ENCODE assay signal across 11 cellular contexts in the genomic region with DNA sequence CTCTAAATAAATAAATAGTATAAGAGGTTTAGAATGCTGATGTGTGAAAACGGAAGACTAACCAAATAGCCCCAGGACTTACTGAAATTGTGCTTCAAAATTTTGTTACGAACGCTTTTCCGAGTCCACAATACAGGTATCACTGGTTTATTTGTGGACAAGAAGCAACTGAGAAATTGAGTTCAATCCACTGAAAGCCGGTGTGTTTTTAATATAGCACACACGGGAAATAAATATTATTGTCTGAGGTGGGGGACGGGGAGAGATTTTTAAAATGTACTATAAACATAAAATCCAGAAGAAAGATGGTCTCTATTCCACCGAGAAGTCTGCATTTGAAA. TPM values are rescaled to one million over a fixed set of nuclear protein-coding genes. Genes with fewer than 3 reads are reported as not detected.
DNase-seq lines count a peak whose midpoint lies in the region; ATAC-seq and TF ChIP-seq lines count a peak whose summit lies in the region.
"Had no signal": no experiment of that assay in that cellular context is flagged by ENCODE, and none has a peak within 500 bp of the region (broad histone marks: within the 10 kb centered on the region; RNA-seq: fewer than 3 reads in every experiment).

No MANE protein-coding gene starts in this region.

- peaks cover 3% of the 10 kb centered on the region for H3K4me1 ChIP-seq in cardiac muscle cell (ENCODE audit: low read depth)
- H3K4me1 ChIP-seq in mesodermal cell (ENCODE audit: control insufficient read depth, insufficient read depth, low read length, poor library complexity, severe bottlenecking): no peaks in the 10 kb centered on the region
- peaks cover 3% of the 10 kb centered on the region for H3K4me1 ChIP-seq in ovary (ENCODE audit: insufficient read depth)
- H3K4me1 ChIP-seq: BLaER1 treated with 17β-estradiol and CSF1 and Interleukin-3, amounts not matched to agents 10 nM and 100 nM had no signal

- TF ChIP-seq CTCF in cardiac muscle cell (IDR thresholded peaks at IDR 0.05; ENCODE audit: low read depth, low read length) (no peak), dorsolateral prefrontal cortex (IDR thresholded peaks at IDR 0.05 in 54 of 56, conservative IDR thresholded peaks at IDR 0.05 in 2 of 56; ENCODE audit: low read depth in 1 of 56, partially characterized antibody in 56 of 56) (no peak), type B pancreatic cell (conservative IDR thresholded peaks at IDR 0.05) (no peak), ovary (IDR thresholded peaks at IDR 0.05) (no peak)

- H3K27me3 ChIP-seq in cardiac muscle cell: no peaks in the 10 kb centered on the region
- peaks cover 4 to 72% (median 49%) of the 10 kb centered on the region in 45 donors for H3K27me3 ChIP-seq in dorsolateral prefrontal cortex
- H3K27me3 ChIP-seq in ovary: no peaks in the 10 kb centered on the region
- H3K27me3 ChIP-seq: BLaER1 treated with 17β-estradiol and CSF1 and Interleukin-3, amounts not matched to agents 10 nM and 100 nM had no signal

- H3K36me3 ChIP-seq in cardiac muscle cell (no peaks in the 10 kb centered on the region), mesodermal cell (ENCODE audit: control insufficient read depth, insufficient read depth, low read length) (no peaks in the 10 kb centered on the region), ovary (no peaks in the 10 kb centered on the region)
- H3K36me3 ChIP-seq: BLaER1 treated with 17β-estradiol and CSF1 and Interleukin-3, amounts not matched to agents 10 nM and 100 nM had no signal

- H3K27me3 Mint-ChIP-seq in type B pancreatic cell: peaks cover 56% of the 10 kb centered on the region

- peak overlapping the region; percentile 48 for H3K4me3 ChIP-seq in cardiac muscle cell
- peak overlapping the region in 50 of 59 donors; percentile 7 to 65 (median 47) for H3K4me3 ChIP-seq in dorsolateral prefrontal cortex
- peak overlapping the region; percentile 41 for H3K4me3 ChIP-seq in mesodermal cell (ENCODE audit: extremely low read depth, insufficient read depth, low read length, poor library complexity, severe bottlenecking)
- no peak overlapping the region for H3K4me3 ChIP-seq in ovary
- H3K4me3 ChIP-seq: BLaER1 treated with 17β-estradiol and CSF1 and Interleukin-3, amounts not matched to agents 10 nM and 100 nM; GM12878 had no signal

- DNase-seq in cardiac muscle cell (ENCODE audit: low read depth in 1 of 2, low spot score in 1 of 2) (no peak), Right ventricle myocardium inferior (ENCODE audit: missing footprints) (no peak), dorsolateral prefrontal cortex (no peak), type B pancreatic cell (ENCODE audit: extremely low spot score, unreplicated experiment) (no peak), ovary (no peak), KBM-7 (no peak), SK-N-DZ (ENCODE audit: low spot score) (no peak)
- DNase-seq: activated CD4-positive, alpha-beta T cell treated with anti-CD3 and anti-CD28 coated beads, Interleukin-2, amount 10 ng/mL, durations not matched to agents 7 days and 5 days had no signal

- no peak for TF ChIP-seq POLR2A in ovary (IDR thresholded peaks at IDR 0.05)

- in situ Hi-C loops in KBM-7 (cut with MboI; ENCODE audit: low pct_unique_long_range_greater_than_20kb, low sequenced_read_pairs): no loop called here

- H3K36me3 Mint-ChIP-seq in type B pancreatic cell: no peaks in the 10 kb centered on the region

- peak overlapping the region; percentile 83 for H3K4me3 Mint-ChIP-seq in type B pancreatic cell

- intact Hi-C loops in Right ventricle myocardium inferior (cut with DNase I): no loop called here
- intact Hi-C loops in dorsolateral prefrontal cortex (cut with DNase I): no loop called here
- intact Hi-C loops in ovary (cut with DNase I): no loop called here

- H3K9me3 Mint-ChIP-seq in type B pancreatic cell: peaks cover 4% of the 10 kb centered on the region
- H3K9me3 Mint-ChIP-seq: activated CD4-positive, alpha-beta T cell treated with anti-CD3 and anti-CD28 coated beads, Interleukin-2, amount 10 ng/mL, durations not matched to agents 7 days and 5 days had no signal

- peaks cover 10% of the 10 kb centered on the region for H3K4me1 Mint-ChIP-seq in type B pancreatic cell (ENCODE audit: unreplicated experiment)

- 13 to 14% methylated on average over 5 of the region's 8 CpGs for WGBS in mesodermal cell (ENCODE audit: insufficient coverage in 2 of 2), 2 experiments
- WGBS in ovary, 3 donors: 12 to 25% (median 17%) methylated on average over 8 of the region's 8 CpGs

- H3K27ac Mint-ChIP-seq in type B pancreatic cell: peak overlapping the region; percentile 74
- H3K27ac Mint-ChIP-seq: activated CD4-positive, alpha-beta T cell treated with anti-CD3 and anti-CD28 coated beads, Interleukin-2, amount 10 ng/mL, durations not matched to agents 7 days and 5 days had no signal

- no peak for TF ChIP-seq EP300 in ovary (IDR thresholded peaks at IDR 0.05)

- H3K27ac ChIP-seq in cardiac muscle cell (no peak overlapping the region), dorsolateral prefrontal cortex (peak overlapping the region in 4 of 59 donors; percentile 38 to 71 (median 64)), mesodermal cell (ENCODE audit: low read depth, low read length, severe bottlenecking) (no peak overlapping the region), ovary (no peak overlapping the region)
- H3K27ac ChIP-seq: BLaER1 treated with 17β-estradiol and CSF1 and Interleukin-3, amounts not matched to agents 10 nM and 100 nM had no signal

- H3K9me3 ChIP-seq in cardiac muscle cell (ENCODE audit: low read depth) (no peaks in the 10 kb centered on the region), mesodermal cell (ENCODE audit: control insufficient read depth, low read length) (no peaks in the 10 kb centered on the region), ovary (no peaks in the 10 kb centered on the region)

- ATAC-seq in Right ventricle myocardium inferior: no peak
- ATAC-seq: GM12878 had no signal

RNA-seq across cellular contexts. Expression of gene SLC16A12, which starts 0.6 kb away (rescaled TPM):
- total RNA-seq in cardiac muscle cell: 7.0 and 8.1 TPM in 2 replicates
- 7.6 and 10.1 TPM in 2 replicates for polyA plus RNA-seq in cardiac muscle cell
- 1.1 TPM for total RNA-seq in Right ventricle myocardium inferior
- total RNA-seq in dorsolateral prefrontal cortex: 10 to 100 TPM in 2 of 120 experiments, 1 to 10 TPM in 31, under 1 TPM in 82, not detected in 5; 0.11 to 14.1 (median 0.46) TPM
- polyA plus RNA-seq in mesodermal cell (2013, experiment 1 of 2): 0.52 TPM
- polyA plus RNA-seq in mesodermal cell (2013, experiment 2 of 2): 0.25 TPM
- total RNA-seq in type B pancreatic cell (ENCODE audit: low replicate concordance): 3.7 and 7.8 TPM in 2 replicates
- total RNA-seq in ovary: 1 to 10 TPM in 4 of 7 donors, under 1 TPM in 3; 0.05 to 4.7 (median 1.1) TPM
- 1 to 10 TPM in 1 of 2 donors, under 1 TPM in 1; 0.40 to 1.2 TPM for polyA plus RNA-seq in ovary
- not detected in 2 replicates for polyA plus RNA-seq in SK-N-DZ (2014; cell fraction: cytosol; rRNA removed)
- not detected in 2 replicates for polyA plus RNA-seq in SK-N-DZ (2014; cell fraction: nucleus; rRNA removed)
- total RNA-seq: activated CD4-positive, alpha-beta T cell treated with anti-CD3 and anti-CD28 coated beads, Interleukin-2, amount 10 ng/mL, durations not matched to agents 7 days and 5 days; GM12878 had no signal
- polyA plus RNA-seq: GM12878 had no signal
